Comparison of ENCODE assay signal across 16 cellular contexts in genomic region chr10:79275105-79275430, GRCh38.
A peak's percentile ranks its signal among the peaks of the same experiment; 100 is the strongest.
DNase-seq lines count a peak whose midpoint lies in the region; ATAC-seq and TF ChIP-seq lines count a peak whose summit lies in the region.
"Had no signal": no experiment of that assay in that cellular context is flagged by ENCODE, and none has a peak within 500 bp of the region (broad histone marks: within the 10 kb centered on the region; RNA-seq: fewer than 3 reads in every experiment).

No MANE protein-coding gene starts in this region.

- H3K9me3 Mint-ChIP-seq in activated T-helper 1 cell treated with anti-CD3 and anti-CD28 coated beads, Interleukin-12 subunit alpha, Interleukin-12 subunit beta, Interleukin-2, Interleukin-4 antibody, amounts not matched to agents 30 ng/mL and 10 ng/mL and 1 ng/mL, durations not matched to agents 14 hours and 24 hours and 36 hours: no peaks in the 10 kb centered on the region
- H3K9me3 Mint-ChIP-seq: activated CD4-positive, alpha-beta T cell treated with anti-CD3 and anti-CD28 coated beads, Interleukin-2, amount 10 ng/mL, durations not matched to agents 24 days and 14 days; activated naive CD8-positive, alpha-beta T cell treated with anti-CD3 and anti-CD28 coated beads, Interleukin-2, amount 50 U/mL, for 24 hours; activated T-cell treated with anti-CD3 and anti-CD28 coated beads, Interleukin-2, amount 50 U/mL, for 4 hours had no signal

- H3K27me3 Mint-ChIP-seq in activated T-helper 1 cell treated with anti-CD3 and anti-CD28 coated beads, Interleukin-12 subunit alpha, Interleukin-12 subunit beta, Interleukin-2, Interleukin-4 antibody, amounts not matched to agents 30 ng/mL and 10 ng/mL and 1 ng/mL, durations not matched to agents 14 hours and 24 hours and 36 hours (ENCODE audit: insufficient read depth): no peaks in the 10 kb centered on the region
- H3K27me3 Mint-ChIP-seq: activated CD4-positive, alpha-beta T cell treated with anti-CD3 and anti-CD28 coated beads, Interleukin-2, amount 10 ng/mL, durations not matched to agents 24 days and 14 days; activated naive CD8-positive, alpha-beta T cell treated with anti-CD3 and anti-CD28 coated beads, Interleukin-2, amount 50 U/mL, for 24 hours had no signal

- H3K27ac Mint-ChIP-seq in activated T-helper 1 cell treated with anti-CD3 and anti-CD28 coated beads, Interleukin-12 subunit alpha, Interleukin-12 subunit beta, Interleukin-2, Interleukin-4 antibody, amounts not matched to agents 30 ng/mL and 10 ng/mL and 1 ng/mL, durations not matched to agents 14 hours and 24 hours and 36 hours: no peak overlapping the region
- H3K27ac Mint-ChIP-seq: activated CD4-positive, alpha-beta T cell treated with anti-CD3 and anti-CD28 coated beads, Interleukin-2, amount 10 ng/mL, durations not matched to agents 24 days and 14 days; activated naive CD8-positive, alpha-beta T cell treated with anti-CD3 and anti-CD28 coated beads, Interleukin-2, amount 50 U/mL, for 24 hours had no signal

- POLR2A ChIA-PET in AG04450 (lab: Yijun Ruan, JAX): no interaction called here

- H3K9ac ChIP-seq in skeletal muscle satellite cell (ENCODE audit: low read depth, low read length): peak overlapping the region; percentile 59

- TF ChIP-seq CTCF in AG04450 (IDR thresholded peaks at IDR 0.05; ENCODE audit: low read depth, low read length) (no peak), ascending aorta (IDR thresholded peaks at IDR 0.05) (no peak)

- CTCF ChIA-PET in AG04450 (lab: Charles Lee): interaction anchor here (0.8 kb wide), 1 partner anchor 18 kb away, joined by 3 read pairs; no protein-coding TSS in a partner anchor

- no peak for DNase-seq in AG04450 (ENCODE audit: low read depth, low spot score)
- DNase-seq in ascending aorta (ENCODE audit: low spot score in 2 of 2): no peak
- no peak for DNase-seq in left lobe of liver (ENCODE audit: low spot score)
- DNase-seq in activated T-helper 1 cell treated with anti-CD3 and anti-CD28 coated beads, Interleukin-12 subunit alpha, Interleukin-12 subunit beta, Interleukin-2, Interleukin-4 antibody, amounts not matched to agents 30 ng/mL and 10 ng/mL and 1 ng/mL, durations not matched to agents 14 hours and 24 hours and 36 hours (ENCODE audit: low spot score): no peak
- DNase-seq in GF-D8 (lab: John Stamatoyannopoulos, UW): no peak
- DNase-seq in T-helper 9 cell: no peak
- DNase-seq: activated CD4-positive, alpha-beta T cell treated with anti-CD3 and anti-CD28 coated beads, Interleukin-2, amount 10 ng/mL, durations not matched to agents 24 days and 14 days; activated naive CD8-positive, alpha-beta T cell treated with anti-CD3 and anti-CD28 coated beads, Interleukin-2, amount 50 U/mL, for 24 hours; activated T-cell treated with anti-CD3 and anti-CD28 coated beads, Interleukin-2, amount 50 U/mL, for 4 hours; NCI-H2081 treated with DMSO at 0.1 percent for 48 hours; NCI-H748 treated with DMSO at 0.1 percent for 48 hours; stimulated activated CD4-positive, alpha-beta T cell treated with anti-CD3 and anti-CD28 coated beads, Interleukin-2, amount 100 ng/mL, for 24 hours; stimulated activated CD8-positive, alpha-beta memory T cell treated with anti-CD3 and anti-CD28 coated beads, Interleukin-4, amount 100 ng/mL, for 48 hours had no signal

- no peak overlapping the region for H3K4me3 Mint-ChIP-seq in activated T-helper 1 cell treated with anti-CD3 and anti-CD28 coated beads, Interleukin-12 subunit alpha, Interleukin-12 subunit beta, Interleukin-2, Interleukin-4 antibody, amounts not matched to agents 30 ng/mL and 10 ng/mL and 1 ng/mL, durations not matched to agents 14 hours and 24 hours and 36 hours
- H3K4me3 Mint-ChIP-seq: activated CD4-positive, alpha-beta T cell treated with anti-CD3 and anti-CD28 coated beads, Interleukin-2, amount 10 ng/mL, durations not matched to agents 24 days and 14 days; activated naive CD8-positive, alpha-beta T cell treated with anti-CD3 and anti-CD28 coated beads, Interleukin-2, amount 50 U/mL, for 24 hours; activated T-cell treated with anti-CD3 and anti-CD28 coated beads, Interleukin-2, amount 50 U/mL, for 4 hours had no signal

- H3K4me2 ChIP-seq in skeletal muscle satellite cell (ENCODE audit: low read length): peak overlapping the region; percentile 55

- H3K9me3 ChIP-seq in AG04450 (ENCODE audit: control insufficient read depth, insufficient read depth, low read length): no peaks in the 10 kb centered on the region; the same call in 1 of the 2 replicates
- H3K9me3 ChIP-seq in ascending aorta: no peaks in the 10 kb centered on the region
- H3K9me3 ChIP-seq in skeletal muscle satellite cell (replicated peaks; ENCODE audit: low read length): no peaks in the 10 kb centered on the region
- H3K9me3 ChIP-seq: MG63 had no signal

- intact Hi-C loops in ascending aorta (cut with DNase I): no loop called here
- intact Hi-C loops in activated T-helper 1 cell treated with anti-CD3 and anti-CD28 coated beads, Interleukin-12 subunit alpha, Interleukin-12 subunit beta, Interleukin-2, Interleukin-4 antibody, amounts not matched to agents 30 ng/mL and 10 ng/mL and 1 ng/mL, durations not matched to agents 14 hours and 24 hours and 36 hours (cut with micrococcal nuclease): no loop called here

- H3K4me1 ChIP-seq in ascending aorta (peaks cover 18 to 23% of the 10 kb centered on the region in 2 donors), skeletal muscle satellite cell (ENCODE audit: control insufficient read depth, insufficient read depth, low read length) (peaks cover 32% of the 10 kb centered on the region)

- no peaks in the 10 kb centered on the region for H3K4me1 Mint-ChIP-seq in activated T-helper 1 cell treated with anti-CD3 and anti-CD28 coated beads, Interleukin-12 subunit alpha, Interleukin-12 subunit beta, Interleukin-2, Interleukin-4 antibody, amounts not matched to agents 30 ng/mL and 10 ng/mL and 1 ng/mL, durations not matched to agents 14 hours and 24 hours and 36 hours (ENCODE audit: low read depth)
- H3K4me1 Mint-ChIP-seq: activated naive CD8-positive, alpha-beta T cell treated with anti-CD3 and anti-CD28 coated beads, Interleukin-2, amount 50 U/mL, for 24 hours had no signal

- peak; percentile 2 for ATAC-seq in left lobe of liver
- ATAC-seq in HG03095 (IDR thresholded peaks at IDR 0.05; ENCODE audit: unreplicated experiment): no peak
- ATAC-seq: activated naive CD8-positive, alpha-beta T cell treated with anti-CD3 and anti-CD28 coated beads, Interleukin-2, amount 50 U/mL, for 24 hours; activated T-cell treated with anti-CD3 and anti-CD28 coated beads, Interleukin-2, amount 50 U/mL, for 4 hours had no signal

- H3K4me3 ChIP-seq in AG04450 (ENCODE audit: low read depth, low read length) (no peak overlapping the region), ascending aorta (no peak overlapping the region), skeletal muscle satellite cell (ENCODE audit: low read length) (no peak overlapping the region)
- H3K4me3 ChIP-seq: MG63 had no signal

- H3K36me3 ChIP-seq in ascending aorta (peaks cover 17 to 21% of the 10 kb centered on the region in 2 donors), skeletal muscle satellite cell (ENCODE audit: insufficient read depth, low read length) (peaks cover 37% of the 10 kb centered on the region)

- H3K27ac ChIP-seq in AG04450 (ENCODE audit: low read depth, low read length) (peak overlapping the region; percentile 11), ascending aorta (peak overlapping the region; percentile 64 to 78)

- H3K36me3 Mint-ChIP-seq in activated T-helper 1 cell treated with anti-CD3 and anti-CD28 coated beads, Interleukin-12 subunit alpha, Interleukin-12 subunit beta, Interleukin-2, Interleukin-4 antibody, amounts not matched to agents 30 ng/mL and 10 ng/mL and 1 ng/mL, durations not matched to agents 14 hours and 24 hours and 36 hours (ENCODE audit: low read depth): peaks cover 12% of the 10 kb centered on the region

- no peaks in the 10 kb centered on the region for H3K27me3 ChIP-seq in AG04450 (ENCODE audit: control insufficient read depth, insufficient read depth, low read length)
- no peaks in the 10 kb centered on the region for H3K27me3 ChIP-seq in ascending aorta
- no peaks in the 10 kb centered on the region for H3K27me3 ChIP-seq in skeletal muscle satellite cell (ENCODE audit: control insufficient read depth, insufficient read depth, low read length)
- H3K27me3 ChIP-seq: MG63 had no signal
